Comparison of ENCODE assay signal across 1 cellular context in the genomic region with DNA sequence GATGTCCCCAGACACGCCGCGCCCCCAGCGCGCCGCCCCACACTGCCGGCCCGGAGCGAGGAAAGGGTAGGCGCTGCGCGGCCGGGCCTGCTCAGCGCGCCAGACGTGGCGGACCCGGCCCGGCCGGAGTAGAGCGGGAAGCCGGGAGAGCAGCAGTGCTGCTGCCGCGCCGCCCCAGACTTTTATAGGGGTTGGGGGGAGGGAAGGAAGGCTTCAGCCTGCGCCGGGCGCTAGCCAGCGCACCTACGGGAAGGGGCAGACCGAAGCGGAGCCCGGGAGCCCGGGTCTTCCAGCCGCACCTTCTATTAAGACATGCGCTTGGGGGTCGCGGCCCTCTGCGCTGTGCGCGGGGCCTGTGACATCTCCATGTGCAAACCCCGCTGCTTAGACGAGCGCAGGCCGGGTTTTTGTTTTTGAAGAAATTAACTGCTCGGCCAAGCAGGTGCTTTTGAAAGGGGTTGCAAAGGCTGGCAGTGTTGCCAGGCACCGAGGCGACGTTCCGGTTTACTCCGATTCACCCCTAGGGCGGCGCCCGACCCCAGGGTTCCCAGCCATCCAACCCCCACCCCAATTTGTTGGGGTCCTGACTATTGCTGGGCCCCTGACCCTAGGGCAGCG.
TF ChIP-seq lines count a peak whose summit lies in the region.

No MANE protein-coding gene starts in this region.

TF ChIP-seq in HepG2, 621 proteins besides CTCF, POLR2A, EP300 and RAD21 (continued from another document):
- no peak for TF ChIP-seq TEF (CRISPR knock-in tag; IDR thresholded peaks at IDR 0.05)
- TF ChIP-seq HMG20A (CRISPR knock-in tag; IDR thresholded peaks at IDR 0.05; ENCODE audit: borderline replicate concordance) = no peak
- TF ChIP-seq DR1 (CRISPR knock-in tag; IDR thresholded peaks at IDR 0.05) = no peak
- TF ChIP-seq CEBPG (CRISPR knock-in tag; IDR thresholded peaks at IDR 0.05) = no peak
- no peak for TF ChIP-seq ELF3 (CRISPR knock-in tag; IDR thresholded peaks at IDR 0.05)
- TF ChIP-seq ZNF121 (CRISPR knock-in tag; IDR thresholded peaks at IDR 0.05) = no peak
- TF ChIP-seq ZNF839 (CRISPR knock-in tag; IDR thresholded peaks at IDR 0.05; ENCODE audit: borderline replicate concordance) = no peak
- no peak for TF ChIP-seq ZNF691 (CRISPR knock-in tag; IDR thresholded peaks at IDR 0.05; ENCODE audit: borderline replicate concordance, low read depth)
- TF ChIP-seq MTF2 (CRISPR knock-in tag; IDR thresholded peaks at IDR 0.05; ENCODE audit: borderline replicate concordance) = peak; percentile 76; the same call in 1 of the 2 replicates
